18 cellular contexts compared by ENCODE assay signal in the genomic region with DNA sequence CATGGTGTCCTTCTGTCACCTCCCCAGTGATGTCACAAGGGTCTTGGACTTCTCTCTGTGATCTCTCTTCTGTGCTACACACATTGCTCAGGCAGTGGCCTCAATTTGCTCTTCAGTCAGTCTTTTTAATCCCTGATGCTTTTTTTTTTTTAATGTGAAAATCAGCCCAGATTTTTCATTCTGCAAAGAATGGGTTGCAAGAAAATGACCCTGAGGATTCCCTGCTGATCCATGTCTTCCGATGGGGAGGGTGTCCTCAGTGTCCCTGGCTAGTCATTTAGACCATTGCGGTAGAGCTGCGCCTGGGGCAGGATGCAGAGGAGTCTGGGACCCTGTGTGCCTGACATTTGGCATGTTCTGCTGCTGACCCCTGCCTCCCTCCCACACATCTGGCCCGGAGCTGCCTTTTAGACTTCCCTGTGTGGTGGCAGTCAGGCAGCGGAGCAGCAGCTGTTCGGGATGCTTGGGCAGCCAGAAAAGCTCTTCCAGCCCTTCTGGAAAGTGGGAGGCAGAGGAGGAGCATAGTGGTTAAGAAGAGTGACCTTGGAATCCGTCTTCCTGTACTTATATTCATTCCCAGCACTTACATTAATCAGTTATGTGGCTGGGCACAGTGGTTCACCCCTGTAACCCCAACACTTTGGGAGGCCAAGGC. TPM values are rescaled to one million over a fixed set of nuclear protein-coding genes. Genes with fewer than 3 reads are reported as not detected.
DNase-seq lines count a peak whose midpoint lies in the region; ATAC-seq, FAIRE-seq and TF ChIP-seq lines count a peak whose summit lies in the region.
"Had no signal": no experiment of that assay in that cellular context is flagged by ENCODE, and none has a peak within 500 bp of the region (broad histone marks: within the 10 kb centered on the region; RNA-seq: fewer than 3 reads in every experiment).

No MANE protein-coding gene starts in this region.

- no CpG with 5 or more reads among the region's 7 CpGs for WGBS in trophoblast cell (ENCODE audit: extremely low coverage, insufficient coverage, insufficient read length)

- H3K9ac ChIP-seq in kidney (ENCODE audit: low read length in 2 of 2), result no peak overlapping the region
- no peak overlapping the region for H3K9ac ChIP-seq in trophoblast cell (ENCODE audit: low read length)

- H3K79me2 ChIP-seq in trophoblast cell (ENCODE audit: control insufficient read depth, insufficient read depth, low read length, poor library complexity), result peaks cover 11% of the 10 kb centered on the region

- no peaks in the 10 kb centered on the region for H3K27me3 Mint-ChIP-seq in T-helper 17 cell
- H3K27me3 Mint-ChIP-seq in CD8-positive, alpha-beta memory T cell, result peaks cover 2 to 10% of the 10 kb centered on the region in 2 donors
- H3K27me3 Mint-ChIP-seq: activated naive CD8-positive, alpha-beta T cell treated with anti-CD3 and anti-CD28 coated beads, Interleukin-2, amount 50 U/mL, for 24 hours; central memory CD8-positive, alpha-beta T cell had no signal

- DNase-seq in amniotic epithelial cell (ENCODE audit: low read depth) (peak; percentile 64), kidney (peak; percentile 82), trophoblast cell (no peak), T-helper 17 cell (no peak), NOMO-1 treated with dmso at 0.1 percent for 144 hours (lab: John Stamatoyannopoulos, UW; ENCODE audit: unreplicated experiment) (no peak)
- no peak for DNase-seq in CD8-positive, alpha-beta memory T cell
- DNase-seq: activated CD4-positive, alpha-beta T cell treated with anti-CD3 and anti-CD28 coated beads for 1 hour; activated naive CD8-positive, alpha-beta T cell treated with anti-CD3 and anti-CD28 coated beads, Interleukin-2, amount 50 U/mL, for 24 hours; CD8-positive, alpha-beta T cell; effector memory CD4-positive, alpha-beta T cell; lower lobe of right lung; NCI-H1436; stimulated activated CD4-positive, alpha-beta T cell treated with anti-CD3 and anti-CD28 coated beads, Interleukin-1b, Interleukin-23, amount 100 ng/mL, for 48 hours had no signal

- ATAC-seq in GM21423 (IDR thresholded peaks at IDR 0.05; ENCODE audit: unreplicated experiment), result no peak
- no peak for ATAC-seq in T-helper 17 cell
- ATAC-seq: activated naive CD8-positive, alpha-beta T cell treated with anti-CD3 and anti-CD28 coated beads, Interleukin-2, amount 50 U/mL, for 24 hours; CD8-positive, alpha-beta T cell had no signal

- peak overlapping the region; percentile 42 for H3K4me2 ChIP-seq in trophoblast cell (ENCODE audit: low read length)

- no peak overlapping the region for H3K4me3 ChIP-seq in kidney (ENCODE audit: low read length in 2 of 2)
- H3K4me3 ChIP-seq in trophoblast cell (ENCODE audit: low read depth, low read length), result no peak overlapping the region
- no peak overlapping the region for H3K4me3 ChIP-seq in CD8-positive, alpha-beta memory T cell (ENCODE audit: low read length)
- H3K4me3 ChIP-seq: lower lobe of right lung had no signal

- H2BK5ac ChIP-seq in trophoblast cell (ENCODE audit: low read depth, low read length, poor library complexity), result no peak overlapping the region

- H3K14ac ChIP-seq in trophoblast cell (ENCODE audit: low read length), result no peak overlapping the region

- peak overlapping the region; percentile 35 for H3K18ac ChIP-seq in trophoblast cell (ENCODE audit: low read length)

- H2AFZ ChIP-seq in trophoblast cell (ENCODE audit: insufficient read depth, low read length, poor library complexity), result no peak overlapping the region

- H3K9me3 ChIP-seq in kidney (ENCODE audit: control insufficient read depth in 1 of 2, low read length in 2 of 2) (no peaks in the 10 kb centered on the region), trophoblast cell (ENCODE audit: insufficient read depth, low read depth, low read length) (peaks cover 3% of the 10 kb centered on the region), T-helper 17 cell (ENCODE audit: control insufficient read depth, low read length, poor library complexity, severe bottlenecking) (no peaks in the 10 kb centered on the region)
- H3K9me3 ChIP-seq in CD8-positive, alpha-beta memory T cell (ENCODE audit: low read length), result no peaks in the 10 kb centered on the region
- H3K9me3 ChIP-seq: lower lobe of right lung had no signal

- no peak overlapping the region for H3K23ac ChIP-seq in trophoblast cell (ENCODE audit: low read length)

- H3K4me1 ChIP-seq in kidney (ENCODE audit: control insufficient read depth in 1 of 2, insufficient read depth in 1 of 2, low read depth in 1 of 2, low read length in 2 of 2) (peaks cover 9 to 14% of the 10 kb centered on the region in 2 donors), trophoblast cell (ENCODE audit: control insufficient read depth in 1 of 2, insufficient read depth in 2 of 2, low read length in 2 of 2) (peaks cover 34 to 39% of the 10 kb centered on the region in 2 experiments)
- no peaks in the 10 kb centered on the region for H3K4me1 ChIP-seq in CD8-positive, alpha-beta memory T cell (ENCODE audit: insufficient read depth, low read length)

- H3K4me3 Mint-ChIP-seq in T-helper 17 cell, result no peak overlapping the region
- H3K4me3 Mint-ChIP-seq in CD8-positive, alpha-beta memory T cell, result no peak overlapping the region
- H3K4me3 Mint-ChIP-seq: activated naive CD8-positive, alpha-beta T cell treated with anti-CD3 and anti-CD28 coated beads, Interleukin-2, amount 50 U/mL, for 24 hours; CD8-positive, alpha-beta T cell; central memory CD8-positive, alpha-beta T cell; T-helper 2 cell treated with Interferon-gamma antibody and Interleukin-4, amounts not matched to agents 5 μg/mL and 100 μg/mL, for 36 hours had no signal

- no peaks in the 10 kb centered on the region for H3K27me3 ChIP-seq in trophoblast cell (ENCODE audit: insufficient read depth, low read length)
- H3K27me3 ChIP-seq in CD8-positive, alpha-beta memory T cell (ENCODE audit: insufficient read depth, low read length, poor library complexity, severe bottlenecking), result no peaks in the 10 kb centered on the region

- H4K91ac ChIP-seq in trophoblast cell (ENCODE audit: low read depth, low read length), result no peak overlapping the region

- FAIRE-seq in kidney (lab: Jason Lieb, UNC), result no peak

- no peak overlapping the region for H4K12ac ChIP-seq in trophoblast cell (ENCODE audit: low read depth, low read length)

- H4K8ac ChIP-seq in trophoblast cell (ENCODE audit: low read depth, low read length), result no peak overlapping the region

- POLR2A ChIA-PET in CD8-positive, alpha-beta memory T cell (lab: Charles Lee), result no interaction called here

- peak overlapping the region; percentile 11 for H2AK5ac ChIP-seq in trophoblast cell (ENCODE audit: low read length)

- H3K79me1 ChIP-seq in trophoblast cell (ENCODE audit: low read length), result peaks cover 3% of the 10 kb centered on the region

- CTCF ChIA-PET in CD8-positive, alpha-beta memory T cell (lab: Charles Lee), result no interaction called here

- H3K36me3 ChIP-seq in kidney (ENCODE audit: control insufficient read depth in 1 of 2, insufficient read depth in 2 of 2, low read length in 2 of 2) (peaks cover 0 to 6% of the 10 kb centered on the region in 2 donors), trophoblast cell (ENCODE audit: control insufficient read depth in 1 of 2, insufficient read depth in 2 of 2, low read length in 2 of 2) (peaks cover 34% of the 10 kb centered on the region in 2 experiments)
- no peaks in the 10 kb centered on the region for H3K36me3 ChIP-seq in CD8-positive, alpha-beta memory T cell (ENCODE audit: insufficient read depth, low read length)
- H3K36me3 ChIP-seq: lower lobe of right lung had no signal

- TF ChIP-seq CTCF in C4-2B (conservative IDR thresholded peaks at IDR 0.05) (no peak), kidney (IDR thresholded peaks at IDR 0.05; ENCODE audit: borderline replicate concordance, extremely low read depth, insufficient read depth) (no peak)

- H3K36me3 Mint-ChIP-seq in T-helper 17 cell (ENCODE audit: low read depth), result no peaks in the 10 kb centered on the region
- H3K36me3 Mint-ChIP-seq in CD8-positive, alpha-beta memory T cell, result no peaks in the 10 kb centered on the region
- H3K36me3 Mint-ChIP-seq: CD8-positive, alpha-beta T cell had no signal

- intact Hi-C loops in kidney (cut with DNase I), result no loop called here

- no peaks in the 10 kb centered on the region for H3K9me3 Mint-ChIP-seq in CD8-positive, alpha-beta memory T cell
- H3K9me3 Mint-ChIP-seq: activated naive CD8-positive, alpha-beta T cell treated with anti-CD3 and anti-CD28 coated beads, Interleukin-2, amount 50 U/mL, for 24 hours; activated T-helper 2 cell treated with anti-CD3 and anti-CD28 coated beads, Interferon-gamma antibody, Interleukin-2, Interleukin-4, amounts not matched to agents 10 μg/mL and 5 μg/mL and 100 μg/mL, durations not matched to agents 14 hours and 24 hours and 36 hours; CD8-positive, alpha-beta T cell; central memory CD8-positive, alpha-beta T cell; T-helper 2 cell treated with Interferon-gamma antibody and Interleukin-4, amounts not matched to agents 5 μg/mL and 100 μg/mL, for 36 hours had no signal

- no peak overlapping the region for H3K27ac Mint-ChIP-seq in T-helper 17 cell
- no peak overlapping the region for H3K27ac Mint-ChIP-seq in CD8-positive, alpha-beta memory T cell
- H3K27ac Mint-ChIP-seq: activated naive CD8-positive, alpha-beta T cell treated with anti-CD3 and anti-CD28 coated beads, Interleukin-2, amount 50 U/mL, for 24 hours; activated T-helper 2 cell treated with anti-CD3 and anti-CD28 coated beads, Interferon-gamma antibody, Interleukin-2, Interleukin-4, amounts not matched to agents 10 μg/mL and 5 μg/mL and 100 μg/mL, durations not matched to agents 14 hours and 24 hours and 36 hours; CD8-positive, alpha-beta T cell; T-helper 2 cell treated with Interferon-gamma antibody and Interleukin-4, amounts not matched to agents 5 μg/mL and 100 μg/mL, for 36 hours had no signal

- H2BK12ac ChIP-seq in trophoblast cell (ENCODE audit: low read length), result no peak overlapping the region

- H3K4ac ChIP-seq in trophoblast cell (ENCODE audit: low read depth, low read length), result peak overlapping the region; percentile 18

- no peaks in the 10 kb centered on the region for H3K4me1 Mint-ChIP-seq in T-helper 17 cell
- H3K4me1 Mint-ChIP-seq in CD8-positive, alpha-beta memory T cell, result no peaks in the 10 kb centered on the region
- H3K4me1 Mint-ChIP-seq: central memory CD8-positive, alpha-beta T cell had no signal

- H3K27ac ChIP-seq in C4-2B, result peak overlapping the region; percentile 70
- peak overlapping the region; percentile 16 to 65 for H3K27ac ChIP-seq in kidney (ENCODE audit: low read depth in 2 of 2, low read length in 2 of 2)
- H3K27ac ChIP-seq in trophoblast cell (ENCODE audit: low read depth, low read length), result peak overlapping the region; percentile 21
- no peak overlapping the region for H3K27ac ChIP-seq in CD8-positive, alpha-beta memory T cell (ENCODE audit: low read depth, low read length)
- H3K27ac ChIP-seq: lower lobe of right lung had no signal

- H2BK120ac ChIP-seq in trophoblast cell (ENCODE audit: insufficient read depth, low read length, poor library complexity), result no peak overlapping the region

RNA-seq across cellular contexts. Expression of a gene that starts 12.3 kb away (rescaled TPM):
- total RNA-seq in kidney (6.5 TPM), T-helper 17 cell (under 1 TPM; 0.23 to 0.60 TPM)
- polyA plus RNA-seq in kidney (ENCODE audit: insufficient read depth, low read depth, low replicate concordance), result 37.1 TPM
- polyA plus RNA-seq in trophoblast cell (2013), result 73.2 and 77.7 TPM in 2 replicates
- 10 to 100 TPM; 12.5 to 16.5 TPM for total RNA-seq in CD8-positive, alpha-beta memory T cell
- polyA plus RNA-seq in CD8-positive, alpha-beta memory T cell, result 0.79 TPM

Comparison
In these comparisons a context has a peak if more than half of its experiments do, and no peak if none do; other contexts are left out.
1. DNase-seq: peak in amniotic epithelial cell (single experiment) and kidney (single experiment); none in trophoblast cell (0 of 2), T-helper 17 cell (0 of 3), CD8-positive, alpha-beta memory T cell (0 of 5) and NOMO-1 treated with dmso at 0.1 percent for 144 hours (single experiment).